ENCODE assay signal across 25 cellular contexts in the genomic region with DNA sequence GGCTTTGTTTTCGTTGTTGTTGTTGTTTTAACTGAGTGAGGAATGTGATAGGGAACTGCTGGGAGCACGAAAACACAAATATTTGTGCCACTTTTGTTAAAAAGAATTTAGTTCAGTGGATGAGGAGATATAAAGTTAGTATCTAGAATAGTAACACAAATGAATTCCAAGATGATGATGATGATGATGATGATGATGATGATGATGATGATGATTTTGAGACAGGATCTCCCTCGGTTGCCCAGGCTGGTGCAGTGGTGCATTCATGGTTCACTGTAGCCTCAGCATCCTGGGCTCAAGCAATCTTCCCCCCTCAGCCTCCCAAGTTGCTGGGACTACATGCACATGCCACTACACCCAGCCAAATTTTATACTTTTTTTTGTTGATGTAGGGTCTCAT.
DNase-seq lines count a peak whose midpoint lies in the region; FAIRE-seq and TF ChIP-seq lines count a peak whose summit lies in the region.
"Had no signal": no experiment of that assay in that cellular context is flagged by ENCODE, and none has a peak within 500 bp of the region (broad histone marks: within the 10 kb centered on the region; RNA-seq: fewer than 3 reads in every experiment).

No MANE protein-coding gene starts in this region.

- POLR2A ChIA-PET in MCF 10A (lab: Yijun Ruan, JAX): interaction anchor here (0.7 kb wide), 1 partner anchor 8 kb away, joined by 3 read pairs; no protein-coding TSS in a partner anchor

- no peaks in the 10 kb centered on the region for H3K36me3 ChIP-seq in mammary epithelial cell (ENCODE audit: insufficient read depth, low read length)
- no peaks in the 10 kb centered on the region for H3K36me3 ChIP-seq in osteoblast (ENCODE audit: insufficient read depth, low read length)
- H3K36me3 ChIP-seq: BLaER1 treated with 17β-estradiol and CSF1 and Interleukin-3, amounts not matched to agents 10 nM and 100 nM had no signal

- H2AFZ ChIP-seq in mammary epithelial cell (ENCODE audit: low read depth, low read length) (no peak overlapping the region), osteoblast (ENCODE audit: low read length) (peak overlapping the region; percentile 39)

- H3K4me3 Mint-ChIP-seq in MCF 10A (ENCODE audit: unreplicated experiment): no peak overlapping the region
- H3K4me3 Mint-ChIP-seq: B cell; CD4-positive, alpha-beta T cell; CD8-positive, alpha-beta T cell had no signal

- WGBS in mammary epithelial cell (ENCODE audit: low coverage, missing lambda C conversion rate): 49% methylated on average over 3 of the region's 3 CpGs

- peak; percentile 95 for FAIRE-seq in D721Med (lab: Jason Lieb, UNC)
- FAIRE-seq: A549, GM12878, GM12892, GM18507 had no signal

- no peak overlapping the region for H3K9ac ChIP-seq in mammary epithelial cell (ENCODE audit: insufficient read depth, low read length)
- H3K9ac ChIP-seq: BLaER1 treated with 17β-estradiol and CSF1 and Interleukin-3, amounts not matched to agents 10 nM and 100 nM had no signal

- BruUV-seq in MCF 10A (replicated peaks; lab: Mats Ljungman, UMichigan) (no TSS peak), mammary epithelial cell (replicated peaks; lab: Mats Ljungman, UMichigan) (no TSS peak)

- peaks cover 12% of the 10 kb centered on the region for H3K9me3 Mint-ChIP-seq in MCF 10A (ENCODE audit: unreplicated experiment)

- peak overlapping the region; percentile 27 for H3K27ac Mint-ChIP-seq in MCF 10A (ENCODE audit: low read depth, unreplicated experiment)
- H3K27ac Mint-ChIP-seq: B cell; CD4-positive, alpha-beta T cell; CD8-positive, alpha-beta T cell had no signal

- H3K4me1 Mint-ChIP-seq in MCF 10A (ENCODE audit: insufficient read depth, unreplicated experiment): no peaks in the 10 kb centered on the region
- H3K4me1 Mint-ChIP-seq: B cell had no signal

- H4K20me1 ChIP-seq in mammary epithelial cell (ENCODE audit: insufficient read depth, low read length) (no peaks in the 10 kb centered on the region), osteoblast (ENCODE audit: insufficient read depth, low read length) (no peaks in the 10 kb centered on the region)
- H4K20me1 ChIP-seq: BLaER1 treated with 17β-estradiol and CSF1 and Interleukin-3, amounts not matched to agents 10 nM and 100 nM had no signal

- H3K4me3 ChIP-seq in mammary epithelial cell (replicated peaks in 1 of 3; ENCODE audit: insufficient read depth in 1 of 3, low read depth in 2 of 3, low read length in 3 of 3) (no peak overlapping the region), osteoblast (ENCODE audit: insufficient read depth, low read length) (no peak overlapping the region)
- H3K4me3 ChIP-seq: A549; BLaER1 treated with 17β-estradiol and CSF1 and Interleukin-3, amounts not matched to agents 10 nM and 100 nM; GM12878 had no signal

- CTCF ChIA-PET in MCF 10A (lab: Yijun Ruan, JAX) (no interaction called here), mammary epithelial cell (lab: Charles Lee; ENCODE audit: low non-redundant PET) (no interaction called here)

- H3K4me2 ChIP-seq in mammary epithelial cell (ENCODE audit: insufficient read depth, low read depth, low read length) (no peak overlapping the region), osteoblast (ENCODE audit: insufficient read depth, low read length) (no peak overlapping the region)
- H3K4me2 ChIP-seq: A549; BLaER1 treated with 17β-estradiol and CSF1 and Interleukin-3, amounts not matched to agents 10 nM and 100 nM had no signal

- H3K27me3 Mint-ChIP-seq in MCF 10A (ENCODE audit: insufficient read depth, unreplicated experiment): no peaks in the 10 kb centered on the region
- H3K27me3 Mint-ChIP-seq: B cell; CD4-positive, alpha-beta T cell had no signal

- H3K79me2 ChIP-seq in mammary epithelial cell (ENCODE audit: insufficient read depth, low read length) (no peaks in the 10 kb centered on the region), osteoblast (ENCODE audit: insufficient read depth, low read length) (no peaks in the 10 kb centered on the region)

- no peaks in the 10 kb centered on the region for H3K27me3 ChIP-seq in mammary epithelial cell (ENCODE audit: insufficient read depth, low read length)
- H3K27me3 ChIP-seq in osteoblast (ENCODE audit: insufficient read depth, low read length): no peaks in the 10 kb centered on the region
- H3K27me3 ChIP-seq: BLaER1 treated with 17β-estradiol and CSF1 and Interleukin-3, amounts not matched to agents 10 nM and 100 nM had no signal

- H3K27ac ChIP-seq in mammary epithelial cell (ENCODE audit: insufficient read depth, low read depth, low read length) (no peak overlapping the region), osteoblast (ENCODE audit: low read depth, low read length) (no peak overlapping the region)
- H3K27ac ChIP-seq: 22Rv1; A549; BLaER1 treated with 17β-estradiol and CSF1 and Interleukin-3, amounts not matched to agents 10 nM and 100 nM; C4-2B had no signal

- TF ChIP-seq CTCF in MCF 10A (IDR thresholded peaks at IDR 0.05; ENCODE audit: unreplicated experiment): no peak
- TF ChIP-seq CTCF in mammary epithelial cell (conservative IDR thresholded peaks at IDR 0.05 in 1 of 2, IDR thresholded peaks at IDR 0.05 in 1 of 2; ENCODE audit: extremely low read depth in 1 of 2, insufficient read depth in 1 of 2, low read depth in 1 of 2, low read length in 2 of 2): no peak
- no peak for TF ChIP-seq CTCF in D721Med (IDR thresholded peaks at IDR 0.05; ENCODE audit: insufficient read depth, missing control alignments)
- TF ChIP-seq CTCF in osteoblast (IDR thresholded peaks at IDR 0.05; ENCODE audit: extremely low read depth, low read depth, low read length): no peak

- no peaks in the 10 kb centered on the region for H3K36me3 Mint-ChIP-seq in MCF 10A (ENCODE audit: insufficient read depth, unreplicated experiment)
- H3K36me3 Mint-ChIP-seq: CD8-positive, alpha-beta T cell had no signal

- in situ Hi-C loops in mammary epithelial cell (cut with MboI; ENCODE audit: low sequenced_read_pairs in 2 of 2): no loop called here

- intact Hi-C loops in MCF 10A (cut with micrococcal nuclease): no loop called here
- intact Hi-C loops in mammary epithelial cell (cut with micrococcal nuclease): no loop called here

- dilution Hi-C loops in mammary epithelial cell (cut with HindIII; ENCODE audit: low sequenced_read_pairs): no loop called here

- DNase-seq in MCF 10A (ENCODE audit: unreplicated experiment): no peak
- no peak for DNase-seq in mammary epithelial cell
- no peak for DNase-seq in D721Med (ENCODE audit: insufficient read length, low spot score)
- DNase-seq in osteoblast (ENCODE audit: insufficient read length, low spot score, missing footprints): no peak
- DNase-seq in NCI-H2107 treated with DMSO at 0.1 percent for 48 hours (lab: John Stamatoyannopoulos, UW; ENCODE audit: unreplicated experiment): no peak
- DNase-seq: AML-193; Caco-2; Calu3; CD4-positive, alpha-beta T cell; CD8-positive, alpha-beta T cell; DMS 273 treated with DMSO at 0.1 percent for 48 hours; DMS153; DMS53; DMS79; DND-41; EL; GDM1 had no signal

- H3K4me1 ChIP-seq in mammary epithelial cell (ENCODE audit: insufficient read depth, low read length): no peaks in the 10 kb centered on the region
- no peaks in the 10 kb centered on the region for H3K4me1 ChIP-seq in osteoblast (ENCODE audit: insufficient read depth, low read length)
- H3K4me1 ChIP-seq: A549; BLaER1 treated with 17β-estradiol and CSF1 and Interleukin-3, amounts not matched to agents 10 nM and 100 nM; Caco-2 had no signal

- H3K9me3 ChIP-seq in mammary epithelial cell (replicated peaks; ENCODE audit: insufficient read depth, low read length) (no peaks in the 10 kb centered on the region), osteoblast (ENCODE audit: low read depth, low read length) (no peaks in the 10 kb centered on the region)
- H3K9me3 ChIP-seq: A549; BLaER1 treated with 17β-estradiol and CSF1 and Interleukin-3, amounts not matched to agents 10 nM and 100 nM; Caco-2 had no signal
